ENCODE assay signal across 33 cellular contexts in the genomic region with DNA sequence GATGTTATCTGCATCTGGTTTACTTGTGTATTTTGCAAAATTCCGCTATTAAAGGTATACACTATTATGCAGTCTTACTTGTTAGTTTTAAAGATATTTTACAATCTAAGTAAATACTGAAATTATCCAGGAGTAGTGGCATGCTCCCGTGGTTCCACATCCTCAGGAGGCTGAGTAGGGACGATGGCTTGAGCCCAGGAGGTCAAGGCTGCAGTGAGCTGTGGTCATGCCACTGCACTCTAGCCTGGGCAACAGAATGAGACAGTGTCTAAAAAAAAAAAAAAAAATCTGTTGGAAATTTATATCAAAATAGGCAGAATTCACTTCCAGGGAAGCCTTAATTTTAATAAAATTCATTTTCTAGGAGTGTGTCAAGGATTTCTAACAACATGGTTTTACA.
"Had no signal": no experiment of that assay in that cellular context is flagged by ENCODE, and none has a peak within 500 bp of the region (broad histone marks: within the 10 kb centered on the region; RNA-seq: fewer than 3 reads in every experiment).

No MANE protein-coding gene starts in this region.

- H3K9me3 Mint-ChIP-seq: activated B cell treated with CpG ODN at 0.5 μM for 24 hours; activated CD4-positive, alpha-beta memory T cell treated with anti-CD3 and anti-CD28 coated beads for 36 hours; activated CD4-positive, alpha-beta T cell treated with anti-CD3 and anti-CD28 coated beads, Interleukin-2, amount 10 ng/mL, durations not matched to agents 24 days and 14 days; activated CD8-positive, alpha-beta T cell treated with anti-CD3 and anti-CD28 coated beads for 36 hours; activated naive CD4-positive, alpha-beta T cell treated with anti-CD3 and anti-CD28 coated beads for 36 hours; activated naive CD4-positive, alpha-beta T cell treated with anti-CD3 and anti-CD28 coated beads, Interleukin-2, amount 50 U/mL, for 72 hours; activated naive CD8-positive, alpha-beta T cell treated with anti-CD3 and anti-CD28 coated beads for 36 hours; activated T-cell treated with anti-CD3 and anti-CD28 coated beads, Interleukin-2, amount 50 U/mL, for 4 hours; activated T-cell treated with anti-CD3 and anti-CD28 coated beads, Interleukin-2, amount 50 U/mL, for 72 hours; activated T-helper 1 cell treated with anti-CD3 and anti-CD28 coated beads, Interleukin-12 subunit alpha, Interleukin-12 subunit beta, Interleukin-2, Interleukin-4 antibody, amounts not matched to agents 30 ng/mL and 10 ng/mL and 1 ng/mL, durations not matched to agents 14 hours and 24 hours and 36 hours; activated T-helper 17 cell treated with anti-CD3 and anti-CD28 coated beads, Interleukin-2, amount 50 U/mL, for 72 hours; brain; central memory CD8-positive, alpha-beta T cell; T-helper 1 cell treated with Interleukin-12 subunit alpha and Interleukin-12 subunit beta and Interleukin-4 antibody, amounts not matched to agents 30 μg/mL and 1 μg/mL, for 36 hours; T-helper 2 cell treated with Interferon-gamma antibody and Interleukin-4, amounts not matched to agents 5 μg/mL and 100 μg/mL, for 36 hours had no signal

- DNase-seq: activated B cell treated with CpG ODN at 0.5 μM for 24 hours; activated CD4-positive, alpha-beta memory T cell treated with anti-CD3 and anti-CD28 coated beads for 36 hours; activated CD4-positive, alpha-beta T cell treated with anti-CD3 and anti-CD28 coated beads for 4 hours; activated CD4-positive, alpha-beta T cell treated with anti-CD3 and anti-CD28 coated beads, Interleukin-2, amount 10 ng/mL, durations not matched to agents 24 days and 14 days; activated CD4-positive, alpha-beta T cell treated with anti-CD3 and anti-CD28 coated beads, Interleukin-2, amount 50 U/mL, for 1 hour; activated CD4-positive, alpha-beta T cell treated with anti-CD3 and anti-CD28 coated beads, Interleukin-2, amount 50 U/mL, for 4 hours; activated CD4-positive, CD25-positive, alpha-beta regulatory T cell treated with anti-CD3 and anti-CD28 coated beads, Interleukin-2, amount 50 U/mL, for 72 hours; activated CD8-positive, alpha-beta memory T cell treated with anti-CD3 and anti-CD28 coated beads, Interleukin-2, amount 50 U/mL, for 4 hours; activated CD8-positive, alpha-beta T cell treated with anti-CD3 and anti-CD28 coated beads for 36 hours; activated effector memory CD4-positive, alpha-beta T cell treated with anti-CD3 and anti-CD28 coated beads, Interleukin-2, amount 50 U/mL, for 16 hours; activated gamma-delta T cell treated with Interleukin-2 at 50 U/mL for 16 hours; activated naive CD4-positive, alpha-beta T cell; activated naive CD4-positive, alpha-beta T cell treated with anti-CD3 and anti-CD28 coated beads for 36 hours; activated naive CD4-positive, alpha-beta T cell treated with anti-CD3 and anti-CD28 coated beads, Interleukin-2, amount 50 U/mL, for 16 hours; activated naive CD8-positive, alpha-beta T cell treated with anti-CD3 and anti-CD28 coated beads for 36 hours; activated T-cell treated with anti-CD3 and anti-CD28 coated beads for 4 hours; activated T-cell treated with anti-CD3 and anti-CD28 coated beads, Interleukin-2, amount 50 U/mL, for 1 hour; activated T-cell treated with anti-CD3 and anti-CD28 coated beads, Interleukin-2, amount 50 U/mL, for 4 hours; activated T-cell treated with anti-CD3 and anti-CD28 coated beads, Interleukin-2, amount 50 U/mL, for 72 hours; amygdala; anterior cingulate cortex; caudate nucleus; cerebellar nuclear complex; T-helper 1 cell; T-helper 2 cell; T-helper 9 cell had no signal

- H3K4me3 Mint-ChIP-seq: activated B cell treated with CpG ODN at 0.5 μM for 24 hours; activated CD4-positive, alpha-beta memory T cell treated with anti-CD3 and anti-CD28 coated beads for 36 hours; activated CD4-positive, alpha-beta T cell treated with anti-CD3 and anti-CD28 coated beads, Interleukin-2, amount 10 ng/mL, durations not matched to agents 24 days and 14 days; activated CD8-positive, alpha-beta T cell treated with anti-CD3 and anti-CD28 coated beads for 36 hours; activated naive CD4-positive, alpha-beta T cell treated with anti-CD3 and anti-CD28 coated beads for 36 hours; activated naive CD8-positive, alpha-beta T cell treated with anti-CD3 and anti-CD28 coated beads for 36 hours; activated T-cell treated with anti-CD3 and anti-CD28 coated beads, Interleukin-2, amount 50 U/mL, for 4 hours; activated T-cell treated with anti-CD3 and anti-CD28 coated beads, Interleukin-2, amount 50 U/mL, for 72 hours; activated T-helper 1 cell treated with anti-CD3 and anti-CD28 coated beads, Interleukin-12 subunit alpha, Interleukin-12 subunit beta, Interleukin-2, Interleukin-4 antibody, amounts not matched to agents 30 ng/mL and 10 ng/mL and 1 ng/mL, durations not matched to agents 14 hours and 24 hours and 36 hours; activated T-helper 17 cell treated with anti-CD3 and anti-CD28 coated beads, Interleukin-2, amount 50 U/mL, for 72 hours; brain; central memory CD8-positive, alpha-beta T cell; T-helper 1 cell treated with Interleukin-12 subunit alpha and Interleukin-12 subunit beta and Interleukin-4 antibody, amounts not matched to agents 30 μg/mL and 1 μg/mL, for 36 hours; T-helper 2 cell treated with Interferon-gamma antibody and Interleukin-4, amounts not matched to agents 5 μg/mL and 100 μg/mL, for 36 hours had no signal

- H3K4me1 Mint-ChIP-seq: activated B cell treated with CpG ODN at 0.5 μM for 24 hours; activated CD4-positive, alpha-beta T cell treated with anti-CD3 and anti-CD28 coated beads, Interleukin-2, amount 10 ng/mL, durations not matched to agents 24 days and 14 days; activated T-helper 17 cell treated with anti-CD3 and anti-CD28 coated beads, Interleukin-2, amount 50 U/mL, for 72 hours; brain; central memory CD8-positive, alpha-beta T cell had no signal

- H3K27ac Mint-ChIP-seq: activated B cell treated with CpG ODN at 0.5 μM for 24 hours; activated CD4-positive, alpha-beta memory T cell treated with anti-CD3 and anti-CD28 coated beads for 36 hours; activated CD4-positive, alpha-beta T cell treated with anti-CD3 and anti-CD28 coated beads, Interleukin-2, amount 10 ng/mL, durations not matched to agents 24 days and 14 days; activated CD8-positive, alpha-beta T cell treated with anti-CD3 and anti-CD28 coated beads for 36 hours; activated naive CD4-positive, alpha-beta T cell treated with anti-CD3 and anti-CD28 coated beads for 36 hours; activated naive CD8-positive, alpha-beta T cell treated with anti-CD3 and anti-CD28 coated beads for 36 hours; activated T-cell treated with anti-CD3 and anti-CD28 coated beads, Interleukin-2, amount 50 U/mL, for 72 hours; activated T-helper 1 cell treated with anti-CD3 and anti-CD28 coated beads, Interleukin-12 subunit alpha, Interleukin-12 subunit beta, Interleukin-2, Interleukin-4 antibody, amounts not matched to agents 30 ng/mL and 10 ng/mL and 1 ng/mL, durations not matched to agents 14 hours and 24 hours and 36 hours; activated T-helper 17 cell treated with anti-CD3 and anti-CD28 coated beads, Interleukin-2, amount 50 U/mL, for 72 hours; T-helper 1 cell treated with Interleukin-12 subunit alpha and Interleukin-12 subunit beta and Interleukin-4 antibody, amounts not matched to agents 30 μg/mL and 1 μg/mL, for 36 hours; T-helper 2 cell treated with Interferon-gamma antibody and Interleukin-4, amounts not matched to agents 5 μg/mL and 100 μg/mL, for 36 hours had no signal

- H3K27me3 Mint-ChIP-seq: activated B cell treated with CpG ODN at 0.5 μM for 24 hours; activated CD4-positive, alpha-beta memory T cell treated with anti-CD3 and anti-CD28 coated beads for 36 hours; activated CD4-positive, alpha-beta T cell treated with anti-CD3 and anti-CD28 coated beads, Interleukin-2, amount 10 ng/mL, durations not matched to agents 24 days and 14 days; activated CD8-positive, alpha-beta T cell treated with anti-CD3 and anti-CD28 coated beads for 36 hours; activated naive CD8-positive, alpha-beta T cell treated with anti-CD3 and anti-CD28 coated beads for 36 hours; activated T-helper 17 cell treated with anti-CD3 and anti-CD28 coated beads, Interleukin-2, amount 50 U/mL, for 72 hours; brain; central memory CD8-positive, alpha-beta T cell had no signal

- ATAC-seq: activated CD8-positive, alpha-beta T cell treated with anti-CD3 and anti-CD28 coated beads for 36 hours; activated naive CD4-positive, alpha-beta T cell treated with anti-CD3 and anti-CD28 coated beads, Interleukin-2, amount 50 U/mL, for 72 hours; activated T-cell treated with anti-CD3 and anti-CD28 coated beads, Interleukin-2, amount 50 U/mL, for 4 hours; activated T-cell treated with anti-CD3 and anti-CD28 coated beads, Interleukin-2, amount 50 U/mL, for 72 hours; activated T-helper 17 cell treated with anti-CD3 and anti-CD28 coated beads, Interleukin-2, amount 50 U/mL, for 72 hours had no signal

- H3K36me3 Mint-ChIP-seq: activated naive CD4-positive, alpha-beta T cell treated with anti-CD3 and anti-CD28 coated beads, Interleukin-2, amount 50 U/mL, for 72 hours had no signal
